Comparison of ENCODE assay signal across 2 cellular contexts in genomic region chr15:89673162-89673506, GRCh38.
A peak's percentile ranks its signal among the peaks of the same experiment; 100 is the strongest.
TF ChIP-seq lines count a peak whose summit lies in the region.

No MANE protein-coding gene starts in this region.

TF ChIP-seq in WTC11, 78 proteins besides CTCF, POLR2A, EP300 and RAD21 (continues in another document):
- TF ChIP-seq, protein P1, sequence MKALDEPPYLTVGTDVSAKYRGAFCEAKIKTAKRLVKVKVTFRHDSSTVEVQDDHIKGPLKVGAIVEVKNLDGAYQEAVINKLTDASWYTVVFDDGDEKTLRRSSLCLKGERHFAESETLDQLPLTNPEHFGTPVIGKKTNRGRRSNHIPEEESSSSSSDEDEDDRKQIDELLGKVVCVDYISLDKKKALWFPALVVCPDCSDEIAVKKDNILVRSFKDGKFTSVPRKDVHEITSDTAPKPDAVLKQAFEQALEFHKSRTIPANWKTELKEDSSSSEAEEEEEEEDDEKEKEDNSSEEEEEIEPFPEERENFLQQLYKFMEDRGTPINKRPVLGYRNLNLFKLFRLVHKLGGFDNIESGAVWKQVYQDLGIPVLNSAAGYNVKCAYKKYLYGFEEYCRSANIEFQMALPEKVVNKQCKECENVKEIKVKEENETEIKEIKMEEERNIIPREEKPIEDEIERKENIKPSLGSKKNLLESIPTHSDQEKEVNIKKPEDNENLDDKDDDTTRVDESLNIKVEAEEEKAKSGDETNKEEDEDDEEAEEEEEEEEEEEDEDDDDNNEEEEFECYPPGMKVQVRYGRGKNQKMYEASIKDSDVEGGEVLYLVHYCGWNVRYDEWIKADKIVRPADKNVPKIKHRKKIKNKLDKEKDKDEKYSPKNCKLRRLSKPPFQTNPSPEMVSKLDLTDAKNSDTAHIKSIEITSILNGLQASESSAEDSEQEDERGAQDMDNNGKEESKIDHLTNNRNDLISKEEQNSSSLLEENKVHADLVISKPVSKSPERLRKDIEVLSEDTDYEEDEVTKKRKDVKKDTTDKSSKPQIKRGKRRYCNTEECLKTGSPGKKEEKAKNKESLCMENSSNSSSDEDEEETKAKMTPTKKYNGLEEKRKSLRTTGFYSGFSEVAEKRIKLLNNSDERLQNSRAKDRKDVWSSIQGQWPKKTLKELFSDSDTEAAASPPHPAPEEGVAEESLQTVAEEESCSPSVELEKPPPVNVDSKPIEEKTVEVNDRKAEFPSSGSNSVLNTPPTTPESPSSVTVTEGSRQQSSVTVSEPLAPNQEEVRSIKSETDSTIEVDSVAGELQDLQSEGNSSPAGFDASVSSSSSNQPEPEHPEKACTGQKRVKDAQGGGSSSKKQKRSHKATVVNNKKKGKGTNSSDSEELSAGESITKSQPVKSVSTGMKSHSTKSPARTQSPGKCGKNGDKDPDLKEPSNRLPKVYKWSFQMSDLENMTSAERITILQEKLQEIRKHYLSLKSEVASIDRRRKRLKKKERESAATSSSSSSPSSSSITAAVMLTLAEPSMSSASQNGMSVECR (CRISPR knock-in tag; IDR thresholded peaks at IDR 0.05; ENCODE audit: borderline replicate concordance), result no peak
- TF ChIP-seq, protein P2, sequence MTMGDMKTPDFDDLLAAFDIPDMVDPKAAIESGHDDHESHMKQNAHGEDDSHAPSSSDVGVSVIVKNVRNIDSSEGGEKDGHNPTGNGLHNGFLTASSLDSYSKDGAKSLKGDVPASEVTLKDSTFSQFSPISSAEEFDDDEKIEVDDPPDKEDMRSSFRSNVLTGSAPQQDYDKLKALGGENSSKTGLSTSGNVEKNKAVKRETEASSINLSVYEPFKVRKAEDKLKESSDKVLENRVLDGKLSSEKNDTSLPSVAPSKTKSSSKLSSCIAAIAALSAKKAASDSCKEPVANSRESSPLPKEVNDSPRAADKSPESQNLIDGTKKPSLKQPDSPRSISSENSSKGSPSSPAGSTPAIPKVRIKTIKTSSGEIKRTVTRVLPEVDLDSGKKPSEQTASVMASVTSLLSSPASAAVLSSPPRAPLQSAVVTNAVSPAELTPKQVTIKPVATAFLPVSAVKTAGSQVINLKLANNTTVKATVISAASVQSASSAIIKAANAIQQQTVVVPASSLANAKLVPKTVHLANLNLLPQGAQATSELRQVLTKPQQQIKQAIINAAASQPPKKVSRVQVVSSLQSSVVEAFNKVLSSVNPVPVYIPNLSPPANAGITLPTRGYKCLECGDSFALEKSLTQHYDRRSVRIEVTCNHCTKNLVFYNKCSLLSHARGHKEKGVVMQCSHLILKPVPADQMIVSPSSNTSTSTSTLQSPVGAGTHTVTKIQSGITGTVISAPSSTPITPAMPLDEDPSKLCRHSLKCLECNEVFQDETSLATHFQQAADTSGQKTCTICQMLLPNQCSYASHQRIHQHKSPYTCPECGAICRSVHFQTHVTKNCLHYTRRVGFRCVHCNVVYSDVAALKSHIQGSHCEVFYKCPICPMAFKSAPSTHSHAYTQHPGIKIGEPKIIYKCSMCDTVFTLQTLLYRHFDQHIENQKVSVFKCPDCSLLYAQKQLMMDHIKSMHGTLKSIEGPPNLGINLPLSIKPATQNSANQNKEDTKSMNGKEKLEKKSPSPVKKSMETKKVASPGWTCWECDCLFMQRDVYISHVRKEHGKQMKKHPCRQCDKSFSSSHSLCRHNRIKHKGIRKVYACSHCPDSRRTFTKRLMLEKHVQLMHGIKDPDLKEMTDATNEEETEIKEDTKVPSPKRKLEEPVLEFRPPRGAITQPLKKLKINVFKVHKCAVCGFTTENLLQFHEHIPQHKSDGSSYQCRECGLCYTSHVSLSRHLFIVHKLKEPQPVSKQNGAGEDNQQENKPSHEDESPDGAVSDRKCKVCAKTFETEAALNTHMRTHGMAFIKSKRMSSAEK (CRISPR knock-in tag; IDR thresholded peaks at IDR 0.05; ENCODE audit: borderline replicate concordance), result no peak
- TF ChIP-seq MYBL2 (CRISPR knock-in tag; IDR thresholded peaks at IDR 0.05) (no peak), ZNF219 (CRISPR knock-in tag; IDR thresholded peaks at IDR 0.05; ENCODE audit: borderline replicate concordance) (no peak), AR (CRISPR knock-in tag; IDR thresholded peaks at IDR 0.05) (no peak), ATF1 (CRISPR knock-in tag; IDR thresholded peaks at IDR 0.05) (no peak), ZNF671 (CRISPR knock-in tag; IDR thresholded peaks at IDR 0.05) (no peak), CREB1 (CRISPR knock-in tag; IDR thresholded peaks at IDR 0.05) (no peak), ESRRA (CRISPR knock-in tag; IDR thresholded peaks at IDR 0.05; ENCODE audit: borderline replicate concordance) (no peak)
- TF ChIP-seq, protein P3, sequence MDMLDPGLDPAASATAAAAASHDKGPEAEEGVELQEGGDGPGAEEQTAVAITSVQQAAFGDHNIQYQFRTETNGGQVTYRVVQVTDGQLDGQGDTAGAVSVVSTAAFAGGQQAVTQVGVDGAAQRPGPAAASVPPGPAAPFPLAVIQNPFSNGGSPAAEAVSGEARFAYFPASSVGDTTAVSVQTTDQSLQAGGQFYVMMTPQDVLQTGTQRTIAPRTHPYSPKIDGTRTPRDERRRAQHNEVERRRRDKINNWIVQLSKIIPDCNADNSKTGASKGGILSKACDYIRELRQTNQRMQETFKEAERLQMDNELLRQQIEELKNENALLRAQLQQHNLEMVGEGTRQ (CRISPR knock-in tag; IDR thresholded peaks at IDR 0.05), result no peak

TF ChIP-seq in HepG2, 621 proteins besides CTCF, POLR2A, EP300 and RAD21 (continues in another document):
- TF ChIP-seq ZNF691 (CRISPR knock-in tag; IDR thresholded peaks at IDR 0.05; ENCODE audit: borderline replicate concordance, low read depth) (no peak), ZBTB8A (CRISPR knock-in tag; IDR thresholded peaks at IDR 0.05; ENCODE audit: borderline replicate concordance, low read depth) (no peak), RFX1 (IDR thresholded peaks at IDR 0.05) (no peak), EHMT2 (IDR thresholded peaks at IDR 0.05; ENCODE audit: borderline replicate concordance, low read depth, low read length) (no peak), ZBED4 (CRISPR knock-in tag; IDR thresholded peaks at IDR 0.05; ENCODE audit: borderline replicate concordance) (no peak), SKI (IDR thresholded peaks at IDR 0.05; ENCODE audit: partially characterized antibody) (no peak), MAFF (IDR thresholded peaks at IDR 0.05; ENCODE audit: low read depth, low read length) (no peak), XRCC5 (optimal IDR thresholded peaks at IDR 0.05; ENCODE audit: low read length) (peak; percentile 24), STAG1 (CRISPR knock-in tag; IDR thresholded peaks at IDR 0.05) (peak; percentile 39), MXD3 (CRISPR knock-in tag; IDR thresholded peaks at IDR 0.05) (no peak), MED13 (CRISPR knock-in tag; IDR thresholded peaks at IDR 0.05) (no peak), ZNF549 (CRISPR knock-in tag; IDR thresholded peaks at IDR 0.05) (no peak), ARHGAP35 (CRISPR knock-in tag; IDR thresholded peaks at IDR 0.05; ENCODE audit: borderline replicate concordance) (no peak), SOX13 (IDR thresholded peaks at IDR 0.05) (no peak), SOX13 (CRISPR knock-in tag; conservative IDR thresholded peaks at IDR 0.05 in 1 of 2, IDR thresholded peaks at IDR 0.05 in 1 of 2) (no peak), SMC3 (IDR thresholded peaks at IDR 0.05; ENCODE audit: low read length) (no peak), MTA1 (CRISPR knock-in tag; IDR thresholded peaks at IDR 0.05; ENCODE audit: borderline replicate concordance) (0 out of 2 replicates have a peak, but pooled peaks have one; percentile 21), SIX4 (CRISPR knock-in tag; IDR thresholded peaks at IDR 0.05) (no peak), NCOA5 (CRISPR knock-in tag; IDR thresholded peaks at IDR 0.05) (no peak), ZBTB3 (CRISPR knock-in tag; IDR thresholded peaks at IDR 0.05; ENCODE audit: borderline replicate concordance, low read depth) (no peak), SSRP1 (CRISPR knock-in tag; IDR thresholded peaks at IDR 0.05) (no peak), ZMYM4 (CRISPR knock-in tag; IDR thresholded peaks at IDR 0.05) (0 out of 2 replicates have a peak, but pooled peaks have one; percentile 13), MYC (CRISPR knock-in tag; IDR thresholded peaks at IDR 0.05; ENCODE audit: borderline replicate concordance) (no peak), CC2D1A (CRISPR knock-in tag; IDR thresholded peaks at IDR 0.05) (no peak), CHD2 (IDR thresholded peaks at IDR 0.05; ENCODE audit: low read depth, low read length) (no peak), KLF13 (CRISPR knock-in tag; IDR thresholded peaks at IDR 0.05) (no peak), ZNF670 (CRISPR knock-in tag; IDR thresholded peaks at IDR 0.05; ENCODE audit: borderline replicate concordance) (no peak), ZNF563 (CRISPR knock-in tag; IDR thresholded peaks at IDR 0.05) (peak; percentile 88), MLLT10 (CRISPR knock-in tag; IDR thresholded peaks at IDR 0.05) (no peak), KAT8 (CRISPR knock-in tag; IDR thresholded peaks at IDR 0.05) (no peak), ZSCAN31 (CRISPR knock-in tag; IDR thresholded peaks at IDR 0.05; ENCODE audit: low read depth) (no peak)
- TF ChIP-seq, protein P4, sequence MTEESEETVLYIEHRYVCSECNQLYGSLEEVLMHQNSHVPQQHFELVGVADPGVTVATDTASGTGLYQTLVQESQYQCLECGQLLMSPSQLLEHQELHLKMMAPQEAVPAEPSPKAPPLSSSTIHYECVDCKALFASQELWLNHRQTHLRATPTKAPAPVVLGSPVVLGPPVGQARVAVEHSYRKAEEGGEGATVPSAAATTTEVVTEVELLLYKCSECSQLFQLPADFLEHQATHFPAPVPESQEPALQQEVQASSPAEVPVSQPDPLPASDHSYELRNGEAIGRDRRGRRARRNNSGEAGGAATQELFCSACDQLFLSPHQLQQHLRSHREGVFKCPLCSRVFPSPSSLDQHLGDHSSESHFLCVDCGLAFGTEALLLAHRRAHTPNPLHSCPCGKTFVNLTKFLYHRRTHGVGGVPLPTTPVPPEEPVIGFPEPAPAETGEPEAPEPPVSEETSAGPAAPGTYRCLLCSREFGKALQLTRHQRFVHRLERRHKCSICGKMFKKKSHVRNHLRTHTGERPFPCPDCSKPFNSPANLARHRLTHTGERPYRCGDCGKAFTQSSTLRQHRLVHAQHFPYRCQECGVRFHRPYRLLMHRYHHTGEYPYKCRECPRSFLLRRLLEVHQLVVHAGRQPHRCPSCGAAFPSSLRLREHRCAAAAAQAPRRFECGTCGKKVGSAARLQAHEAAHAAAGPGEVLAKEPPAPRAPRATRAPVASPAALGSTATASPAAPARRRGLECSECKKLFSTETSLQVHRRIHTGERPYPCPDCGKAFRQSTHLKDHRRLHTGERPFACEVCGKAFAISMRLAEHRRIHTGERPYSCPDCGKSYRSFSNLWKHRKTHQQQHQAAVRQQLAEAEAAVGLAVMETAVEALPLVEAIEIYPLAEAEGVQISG (CRISPR knock-in tag; IDR thresholded peaks at IDR 0.05), result no peak
- TF ChIP-seq, protein P5, sequence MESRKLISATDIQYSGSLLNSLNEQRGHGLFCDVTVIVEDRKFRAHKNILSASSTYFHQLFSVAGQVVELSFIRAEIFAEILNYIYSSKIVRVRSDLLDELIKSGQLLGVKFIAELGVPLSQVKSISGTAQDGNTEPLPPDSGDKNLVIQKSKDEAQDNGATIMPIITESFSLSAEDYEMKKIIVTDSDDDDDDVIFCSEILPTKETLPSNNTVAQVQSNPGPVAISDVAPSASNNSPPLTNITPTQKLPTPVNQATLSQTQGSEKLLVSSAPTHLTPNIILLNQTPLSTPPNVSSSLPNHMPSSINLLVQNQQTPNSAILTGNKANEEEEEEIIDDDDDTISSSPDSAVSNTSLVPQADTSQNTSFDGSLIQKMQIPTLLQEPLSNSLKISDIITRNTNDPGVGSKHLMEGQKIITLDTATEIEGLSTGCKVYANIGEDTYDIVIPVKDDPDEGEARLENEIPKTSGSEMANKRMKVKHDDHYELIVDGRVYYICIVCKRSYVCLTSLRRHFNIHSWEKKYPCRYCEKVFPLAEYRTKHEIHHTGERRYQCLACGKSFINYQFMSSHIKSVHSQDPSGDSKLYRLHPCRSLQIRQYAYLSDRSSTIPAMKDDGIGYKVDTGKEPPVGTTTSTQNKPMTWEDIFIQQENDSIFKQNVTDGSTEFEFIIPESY (CRISPR knock-in tag; IDR thresholded peaks at IDR 0.05), result peak; percentile 99
- TF ChIP-seq, protein P6, sequence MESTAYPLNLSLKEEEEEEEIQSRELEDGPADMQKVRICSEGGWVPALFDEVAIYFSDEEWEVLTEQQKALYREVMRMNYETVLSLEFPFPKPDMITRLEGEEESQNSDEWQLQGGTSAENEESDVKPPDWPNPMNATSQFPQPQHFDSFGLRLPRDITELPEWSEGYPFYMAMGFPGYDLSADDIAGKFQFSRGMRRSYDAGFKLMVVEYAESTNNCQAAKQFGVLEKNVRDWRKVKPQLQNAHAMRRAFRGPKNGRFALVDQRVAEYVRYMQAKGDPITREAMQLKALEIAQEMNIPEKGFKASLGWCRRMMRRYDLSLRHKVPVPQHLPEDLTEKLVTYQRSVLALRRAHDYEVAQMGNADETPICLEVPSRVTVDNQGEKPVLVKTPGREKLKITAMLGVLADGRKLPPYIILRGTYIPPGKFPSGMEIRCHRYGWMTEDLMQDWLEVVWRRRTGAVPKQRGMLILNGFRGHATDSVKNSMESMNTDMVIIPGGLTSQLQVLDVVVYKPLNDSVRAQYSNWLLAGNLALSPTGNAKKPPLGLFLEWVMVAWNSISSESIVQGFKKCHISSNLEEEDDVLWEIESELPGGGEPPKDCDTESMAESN (CRISPR knock-in tag; conservative IDR thresholded peaks at IDR 0.05), result no peak
